ENCODE assay signal across 16 cellular contexts in the genomic region with DNA sequence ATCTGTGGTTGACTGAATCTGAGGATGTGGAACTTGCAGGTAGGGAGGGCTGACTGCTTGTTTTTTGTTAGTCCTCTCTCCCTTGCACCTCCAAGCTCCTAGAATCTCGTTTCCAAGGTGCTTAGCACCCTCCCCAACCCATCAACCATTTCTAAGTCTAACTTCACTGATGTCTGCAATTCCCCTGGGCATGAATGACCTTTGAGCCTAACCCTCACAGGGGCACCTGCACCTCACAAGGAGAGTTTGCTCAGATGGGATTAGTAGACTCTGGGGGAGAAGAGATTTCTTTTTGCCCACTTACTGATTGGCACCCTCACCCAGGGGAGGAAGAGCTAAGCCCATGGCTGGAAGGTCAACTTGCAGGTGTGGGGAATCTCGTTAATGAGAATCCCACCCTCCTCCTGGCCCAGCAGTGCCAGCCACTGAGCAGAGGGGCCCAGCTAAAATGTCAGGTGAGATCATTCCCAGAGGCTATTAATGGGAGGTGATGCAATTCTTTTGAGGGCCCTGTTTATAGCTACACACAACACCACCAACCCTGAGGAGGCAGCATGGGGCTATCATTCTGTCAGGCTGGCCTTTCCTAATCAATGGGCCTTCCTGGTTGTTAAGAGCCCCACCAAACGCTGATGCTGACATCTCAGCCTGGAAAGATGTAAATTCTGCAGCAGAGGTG.
DNase-seq lines count a peak whose midpoint lies in the region; ATAC-seq and TF ChIP-seq lines count a peak whose summit lies in the region.
"Had no signal": no experiment of that assay in that cellular context is flagged by ENCODE, and none has a peak within 500 bp of the region (broad histone marks: within the 10 kb centered on the region; RNA-seq: fewer than 3 reads in every experiment).

No MANE protein-coding gene starts in this region.

- no peaks in the 10 kb centered on the region for H3K9me3 ChIP-seq in hepatocyte (ENCODE audit: low read depth)
- H3K9me3 ChIP-seq in MG63 = no peaks in the 10 kb centered on the region
- H3K9me3 ChIP-seq: adrenal gland had no signal

- POLR2A ChIA-PET in activated CD4-positive, alpha-beta T cell treated with anti-CD3 and anti-CD28 coated beads, Interleukin-2, amount 10 ng/mL, durations not matched to agents 7 days and 5 days (lab: Charles Lee) = no interaction called here

- no peak overlapping the region for H3K27ac Mint-ChIP-seq in stimulated activated naive B cell treated with anti-CD40 and anti-IgM and Interleukin-4, amounts not matched to agents 10 μg/mL and 1 μg/mL and 100 μg/mL, for 72 hours
- H3K27ac Mint-ChIP-seq in activated CD4-positive, alpha-beta T cell treated with anti-CD3 and anti-CD28 coated beads, Interleukin-2, amount 10 ng/mL, durations not matched to agents 7 days and 5 days = no peak overlapping the region
- H3K27ac Mint-ChIP-seq: mesothelial cell of epicardium, T-cell had no signal

- H3K4me1 ChIP-seq in hepatocyte (ENCODE audit: insufficient read depth) = peaks cover 21% of the 10 kb centered on the region

- H3K9me2 ChIP-seq in hepatocyte (replicated peaks; ENCODE audit: insufficient read depth) = no peaks in the 10 kb centered on the region

- no peaks in the 10 kb centered on the region for H3K9me3 Mint-ChIP-seq in stimulated activated naive B cell treated with anti-CD40 and anti-IgM and Interleukin-4, amounts not matched to agents 10 μg/mL and 1 μg/mL and 100 μg/mL, for 72 hours
- H3K9me3 Mint-ChIP-seq in activated CD4-positive, alpha-beta T cell treated with anti-CD3 and anti-CD28 coated beads, Interleukin-2, amount 10 ng/mL, durations not matched to agents 7 days and 5 days = no peaks in the 10 kb centered on the region
- H3K9me3 Mint-ChIP-seq: mesothelial cell of epicardium, T-cell had no signal

- peaks cover 0 to 12% of the 10 kb centered on the region in 2 donors for H3K27me3 Mint-ChIP-seq in stimulated activated naive B cell treated with anti-CD40 and anti-IgM and Interleukin-4, amounts not matched to agents 10 μg/mL and 1 μg/mL and 100 μg/mL, for 72 hours
- peaks cover 3% of the 10 kb centered on the region for H3K27me3 Mint-ChIP-seq in activated CD4-positive, alpha-beta T cell treated with anti-CD3 and anti-CD28 coated beads, Interleukin-2, amount 10 ng/mL, durations not matched to agents 7 days and 5 days
- H3K27me3 Mint-ChIP-seq: T-cell had no signal

- peak; percentile 75 to 82 for ATAC-seq in stimulated activated naive B cell treated with anti-CD40 and anti-IgM and Interleukin-4, amounts not matched to agents 10 μg/mL and 1 μg/mL and 100 μg/mL, for 72 hours (replicated peaks)
- no peak for ATAC-seq in HG03039 (IDR thresholded peaks at IDR 0.05; ENCODE audit: unreplicated experiment)
- ATAC-seq: T-cell had no signal

- no peaks in the 10 kb centered on the region for H4K20me1 ChIP-seq in hepatocyte (ENCODE audit: insufficient read depth, poor library complexity, severe bottlenecking)

- peak overlapping the region; percentile 41 for H3K4me2 ChIP-seq in hepatocyte

- DNase-seq in NCI-H526 (lab: John Stamatoyannopoulos, UW) (peak; percentile 9 to 33), NCI-H526 treated with DMSO at 0.1 percent for 48 hours (lab: John Stamatoyannopoulos, UW) (no peak), SHP77 treated with DMSO at 0.1 percent for 48 hours (lab: John Stamatoyannopoulos, UW) (peak; percentile 42), hepatocyte (ENCODE audit: low spot score) (peak; percentile 40), MG63 (no peak)
- DNase-seq in stimulated activated naive B cell treated with anti-CD40 and anti-IgM and Interleukin-4, amounts not matched to agents 10 μg/mL and 1 μg/mL and 100 μg/mL, for 72 hours = no peak
- no peak for DNase-seq in activated CD4-positive, alpha-beta T cell treated with anti-CD3 and anti-CD28 coated beads, Interleukin-2, amount 10 ng/mL, durations not matched to agents 7 days and 5 days
- DNase-seq: activated CD4-positive, alpha-beta T cell treated with anti-CD3 and anti-CD28 coated beads for 4 hours; activated T-cell treated with anti-CD3 and anti-CD28 coated beads, Interleukin-2, amount 50 U/mL, for 1 hour; adrenal gland; DND-41; NCI-H1105 treated with DMSO at 0.1 percent for 48 hours; stimulated activated CD4-positive, alpha-beta T cell treated with anti-CD3 and anti-CD28 coated beads, Interleukin-2, amount 100 ng/mL, for 48 hours; T-cell had no signal

- no peaks in the 10 kb centered on the region for H3K79me2 ChIP-seq in hepatocyte

- 81% methylated on average over 3 of the region's 3 CpGs for WGBS in hepatocyte (ENCODE audit: low lambda C conversion rate, missing lambda C conversion rate)

- no peak overlapping the region for H3K4me3 ChIP-seq in hepatocyte
- H3K4me3 ChIP-seq in MG63 = no peak overlapping the region
- H3K4me3 ChIP-seq: adrenal gland had no signal

- TF ChIP-seq CTCF in hepatocyte (IDR thresholded peaks at IDR 0.05; ENCODE audit: poor library complexity) = no peak

- no peaks in the 10 kb centered on the region for H3K36me3 ChIP-seq in hepatocyte (replicated peaks; ENCODE audit: insufficient read depth, low read depth)
- no peaks in the 10 kb centered on the region for H3K36me3 ChIP-seq in MG63
- H3K36me3 ChIP-seq: adrenal gland had no signal

- H3K27me3 ChIP-seq in hepatocyte (no peaks in the 10 kb centered on the region), MG63 (no peaks in the 10 kb centered on the region)
- H3K27me3 ChIP-seq: adrenal gland had no signal

- peak overlapping the region; percentile 69 for H3K27ac ChIP-seq in hepatocyte

- H3K4me3 Mint-ChIP-seq in stimulated activated naive B cell treated with anti-CD40 and anti-IgM and Interleukin-4, amounts not matched to agents 10 μg/mL and 1 μg/mL and 100 μg/mL, for 72 hours = peak overlapping the region in 1 of 2 donors; percentile 56
- no peak overlapping the region for H3K4me3 Mint-ChIP-seq in activated CD4-positive, alpha-beta T cell treated with anti-CD3 and anti-CD28 coated beads, Interleukin-2, amount 10 ng/mL, durations not matched to agents 7 days and 5 days
- H3K4me3 Mint-ChIP-seq: mesothelial cell of epicardium, T-cell had no signal

- peaks cover 18 to 50% of the 10 kb centered on the region in 2 donors for H3K4me1 Mint-ChIP-seq in stimulated activated naive B cell treated with anti-CD40 and anti-IgM and Interleukin-4, amounts not matched to agents 10 μg/mL and 1 μg/mL and 100 μg/mL, for 72 hours
- H3K4me1 Mint-ChIP-seq in activated CD4-positive, alpha-beta T cell treated with anti-CD3 and anti-CD28 coated beads, Interleukin-2, amount 10 ng/mL, durations not matched to agents 7 days and 5 days = peaks cover 7% of the 10 kb centered on the region

- CTCF ChIA-PET in activated CD4-positive, alpha-beta T cell treated with anti-CD3 and anti-CD28 coated beads, Interleukin-2, amount 10 ng/mL, durations not matched to agents 7 days and 5 days (lab: Charles Lee) = no interaction called here

- H2AFZ ChIP-seq in hepatocyte = no peak overlapping the region

- no peaks in the 10 kb centered on the region for H3K36me3 Mint-ChIP-seq in stimulated activated naive B cell treated with anti-CD40 and anti-IgM and Interleukin-4, amounts not matched to agents 10 μg/mL and 1 μg/mL and 100 μg/mL, for 72 hours
- H3K36me3 Mint-ChIP-seq in activated CD4-positive, alpha-beta T cell treated with anti-CD3 and anti-CD28 coated beads, Interleukin-2, amount 10 ng/mL, durations not matched to agents 7 days and 5 days (ENCODE audit: low read depth) = no peaks in the 10 kb centered on the region
- H3K36me3 Mint-ChIP-seq: mesothelial cell of epicardium, T-cell had no signal

Comparison
In these comparisons a context has a peak if more than half of its experiments do, and no peak if none do; other contexts are left out.
1. DNase-seq: peak in NCI-H526 (2 of 2), SHP77 treated with DMSO at 0.1 percent for 48 hours (single experiment) and hepatocyte (single experiment); none in NCI-H526 treated with DMSO at 0.1 percent for 48 hours (single experiment), stimulated activated naive B cell treated with anti-CD40 and anti-IgM and Interleukin-4, amounts not matched to agents 10 μg/mL and 1 μg/mL and 100 μg/mL, for 72 hours (single experiment), activated CD4-positive, alpha-beta T cell treated with anti-CD3 and anti-CD28 coated beads, Interleukin-2, amount 10 ng/mL, durations not matched to agents 7 days and 5 days (single experiment) and MG63 (single experiment).